ENCODE assay signal across 11 cellular contexts in the genomic region with DNA sequence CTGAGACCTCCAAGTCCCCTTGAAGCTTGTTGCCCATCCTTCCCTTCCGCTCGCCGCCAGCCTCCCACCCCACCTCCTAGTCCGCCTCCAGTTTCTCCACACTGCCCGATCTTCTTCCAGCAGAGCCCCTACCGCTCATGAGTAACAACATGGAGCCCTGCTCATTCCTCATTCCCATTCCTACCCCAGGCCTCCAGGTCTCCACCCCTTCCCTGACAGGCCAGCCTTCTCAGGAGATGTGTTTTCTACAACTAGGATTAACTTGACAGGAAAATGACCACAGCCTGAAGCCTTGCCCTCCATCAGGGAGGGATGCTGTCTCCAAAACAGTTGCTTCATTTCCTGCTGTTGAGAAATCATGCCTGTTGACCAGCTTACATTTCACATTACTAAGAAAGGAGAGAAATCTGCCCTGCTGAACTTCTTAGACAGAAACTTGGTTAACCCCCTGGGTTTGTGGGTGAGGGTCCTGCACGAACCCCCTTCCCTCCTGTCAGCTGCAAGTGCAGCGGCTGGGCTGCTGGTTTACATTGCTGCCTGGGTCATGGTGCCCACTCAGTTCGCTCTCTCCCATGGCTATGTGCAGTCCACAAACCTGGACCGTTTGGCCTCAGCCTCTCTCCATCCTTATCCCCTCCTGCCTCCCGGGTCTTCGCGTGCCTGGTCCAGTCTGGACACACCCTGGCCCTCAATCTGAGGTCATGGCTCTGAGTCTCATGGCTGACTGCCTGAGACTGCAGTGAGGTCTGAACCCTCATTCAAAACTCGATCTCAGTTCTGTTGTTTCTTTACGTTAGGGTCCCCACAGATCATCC. TPM values are rescaled to one million over a fixed set of nuclear protein-coding genes. Genes with fewer than 3 reads are reported as not detected.
A peak's percentile ranks its signal among the peaks of the same experiment; 100 is the strongest.
DNase-seq lines count a peak whose midpoint lies in the region; ATAC-seq, FAIRE-seq and TF ChIP-seq lines count a peak whose summit lies in the region.
"Had no signal": no experiment of that assay in that cellular context is flagged by ENCODE, and none has a peak within 500 bp of the region (broad histone marks: within the 10 kb centered on the region; RNA-seq: fewer than 3 reads in every experiment).

No MANE protein-coding gene starts in this region.

- H3K36me3 Mint-ChIP-seq in astrocyte (ENCODE audit: low read depth, unreplicated experiment) = no peaks in the 10 kb centered on the region

- FAIRE-seq in astrocyte (lab: Jason Lieb, UNC) = no peak

- H3K4me1 ChIP-seq in astrocyte (ENCODE audit: insufficient read depth, low read length) (peaks cover 17% of the 10 kb centered on the region), subcutaneous abdominal adipose tissue (ENCODE audit: control insufficient read depth in 5 of 5, insufficient read depth in 5 of 5, low read length in 5 of 5) (peaks cover 8 to 40% (median 33%) of the 10 kb centered on the region in 5 donors)
- H3K4me1 ChIP-seq: adrenal gland had no signal

- peak overlapping the region; percentile 22 for H3K27ac Mint-ChIP-seq in astrocyte (ENCODE audit: unreplicated experiment)
- H3K27ac Mint-ChIP-seq: activated B cell treated with CpG ODN at 0.5 μM for 24 hours had no signal

- no peaks in the 10 kb centered on the region for H3K27me3 ChIP-seq in astrocyte (ENCODE audit: insufficient read depth, low read length)
- no peaks in the 10 kb centered on the region for H3K27me3 ChIP-seq in subcutaneous abdominal adipose tissue (ENCODE audit: control insufficient read depth in 5 of 5, insufficient read depth in 4 of 5, low read length in 5 of 5)
- H3K27me3 ChIP-seq: adrenal gland had no signal

- H3K9me3 Mint-ChIP-seq in astrocyte (ENCODE audit: unreplicated experiment) = peaks cover 8% of the 10 kb centered on the region
- H3K9me3 Mint-ChIP-seq: activated B cell treated with CpG ODN at 0.5 μM for 24 hours had no signal

- H4K20me1 ChIP-seq in astrocyte (ENCODE audit: insufficient read depth, low read length) = no peaks in the 10 kb centered on the region

- no peak overlapping the region for H3K4me3 Mint-ChIP-seq in astrocyte (ENCODE audit: unreplicated experiment)
- H3K4me3 Mint-ChIP-seq: activated B cell treated with CpG ODN at 0.5 μM for 24 hours had no signal

- H2AFZ ChIP-seq in astrocyte (ENCODE audit: low read depth, low read length) = no peak overlapping the region

- H3K4me1 Mint-ChIP-seq in astrocyte (ENCODE audit: low read depth, unreplicated experiment) = peaks cover 38% of the 10 kb centered on the region
- H3K4me1 Mint-ChIP-seq: activated B cell treated with CpG ODN at 0.5 μM for 24 hours had no signal

- H3K4me3 ChIP-seq in astrocyte (ENCODE audit: insufficient read depth, low read depth, low read length) (no peak overlapping the region), subcutaneous abdominal adipose tissue (ENCODE audit: low read depth in 1 of 5, low read length in 5 of 5) (no peak overlapping the region)
- H3K4me3 ChIP-seq: adrenal gland had no signal

- no peaks in the 10 kb centered on the region for H3K9me3 ChIP-seq in astrocyte (ENCODE audit: insufficient read depth, low read depth, low read length)
- H3K9me3 ChIP-seq in subcutaneous abdominal adipose tissue (ENCODE audit: control insufficient read depth in 5 of 5, low read length in 5 of 5) = no peaks in the 10 kb centered on the region
- H3K9me3 ChIP-seq: adrenal gland had no signal

- ATAC-seq in HG02798 (IDR thresholded peaks at IDR 0.05; ENCODE audit: poor library complexity, unreplicated experiment) (no peak), HG03460 (IDR thresholded peaks at IDR 0.05; ENCODE audit: unreplicated experiment) (no peak), HG03175 (IDR thresholded peaks at IDR 0.05; ENCODE audit: unreplicated experiment) (no peak)

- peak; percentile 95 for DNase-seq in HCEC 1CT
- DNase-seq in astrocyte (ENCODE audit: low read depth) = peak; percentile 73
- DNase-seq in iris pigment epithelial cell (ENCODE audit: low read depth) = peak; percentile 98
- DNase-seq in NCI-H1048 (lab: John Stamatoyannopoulos, UW) = no peak
- DNase-seq: activated B cell treated with CpG ODN at 0.5 μM for 24 hours had no signal

- no peak for TF ChIP-seq CTCF in astrocyte (IDR thresholded peaks at IDR 0.05; ENCODE audit: insufficient read depth, low read depth, low read length)

- H3K4me2 ChIP-seq in astrocyte (ENCODE audit: low read length) = no peak overlapping the region

- H3K36me3 ChIP-seq in astrocyte (ENCODE audit: insufficient read depth, low read length) (no peaks in the 10 kb centered on the region), subcutaneous abdominal adipose tissue (ENCODE audit: control insufficient read depth in 5 of 5, insufficient read depth in 5 of 5, low read length in 5 of 5) (no peaks in the 10 kb centered on the region)
- H3K36me3 ChIP-seq: adrenal gland had no signal

- no peaks in the 10 kb centered on the region for H3K79me2 ChIP-seq in astrocyte (ENCODE audit: insufficient read depth, low read length)

- H3K27ac ChIP-seq in astrocyte (ENCODE audit: low read depth, low read length) (no peak overlapping the region), subcutaneous abdominal adipose tissue (ENCODE audit: low read depth, low read length) (peak overlapping the region; percentile 34)

- peaks cover 10% of the 10 kb centered on the region for H3K27me3 Mint-ChIP-seq in astrocyte (ENCODE audit: low read depth, unreplicated experiment)

- no peak overlapping the region for H3K9ac ChIP-seq in astrocyte (ENCODE audit: low read length)
- no peak overlapping the region for H3K9ac ChIP-seq in subcutaneous abdominal adipose tissue (ENCODE audit: low read length in 5 of 5)

RNA-seq across cellular contexts. Expression of gene CHI3L1, which starts 16.1 kb away (rescaled TPM):
- total RNA-seq in astrocyte = 0.20 and 0.34 TPM in 2 replicates

RNA-seq across cellular contexts. Expression of gene CHIT1, which starts 26.8 kb away (rescaled TPM):
- not detected in 2 replicates for total RNA-seq in astrocyte

RNA-seq across cellular contexts. Expression of gene MYBPH, which starts 27.0 kb away (rescaled TPM):
- not detected in 2 replicates for total RNA-seq in astrocyte
- total RNA-seq: activated B cell treated with CpG ODN at 0.5 μM for 24 hours, adrenal gland, subcutaneous adipose tissue had no signal
